Comparison of ENCODE assay signal across 8 cellular contexts in genomic region chr1:28437924-28438699, GRCh38.
DNase-seq lines count a peak whose midpoint lies in the region; ATAC-seq and TF ChIP-seq lines count a peak whose summit lies in the region.

No MANE protein-coding gene starts in this region.

- H3K27ac Mint-ChIP-seq in type B pancreatic cell, result peak overlapping the region; percentile 87

- H3K4me3 Mint-ChIP-seq in type B pancreatic cell, result peak overlapping the region; percentile 76

- H3K27me3 Mint-ChIP-seq in type B pancreatic cell, result no peaks in the 10 kb centered on the region

- DNase-seq in DMS53 treated with DMSO at 0.1 percent for 48 hours (lab: John Stamatoyannopoulos, UW; ENCODE audit: unreplicated experiment) (peak; percentile 84), SJSA1 (ENCODE audit: low read depth in 1 of 2, low spot score in 2 of 2) (peak; percentile 92 to 95), epithelial cell of prostate (ENCODE audit: low read depth, low spot score) (peak; percentile 93), midbrain (lab: John Stamatoyannopoulos, UW) (peak; percentile 13), type B pancreatic cell (ENCODE audit: extremely low spot score, unreplicated experiment) (no peak), NCI-H1930 (lab: John Stamatoyannopoulos, UW) (no peak)

- H3K36me3 Mint-ChIP-seq in type B pancreatic cell, result no peaks in the 10 kb centered on the region

- H3K4me1 ChIP-seq in SJSA1 (replicated peaks), result peaks cover 31% of the 10 kb centered on the region

- H3K9me3 ChIP-seq in SJSA1 (replicated peaks), result no peaks in the 10 kb centered on the region

- H3K9me3 Mint-ChIP-seq in type B pancreatic cell, result no peaks in the 10 kb centered on the region

- H3K4me1 Mint-ChIP-seq in type B pancreatic cell (ENCODE audit: unreplicated experiment), result peaks cover 17% of the 10 kb centered on the region

- H3K4me3 ChIP-seq in SJSA1, result peak overlapping the region; percentile 30

- H3K36me3 ChIP-seq in SJSA1, result no peaks in the 10 kb centered on the region

- H3K27ac ChIP-seq in SJSA1 (peak overlapping the region; percentile 90), epithelial cell of prostate (peak overlapping the region; percentile 80)

- peak; percentile 55 for ATAC-seq in HG02678 (IDR thresholded peaks at IDR 0.05; ENCODE audit: unreplicated experiment)
- no peak for ATAC-seq in HG03432 (IDR thresholded peaks at IDR 0.05; ENCODE audit: unreplicated experiment)

- no peaks in the 10 kb centered on the region for H3K27me3 ChIP-seq in SJSA1 (replicated peaks)

- no peak for TF ChIP-seq CTCF in type B pancreatic cell (conservative IDR thresholded peaks at IDR 0.05)

Comparison
In these comparisons a context has a peak if more than half of its experiments do, and no peak if none do; other contexts are left out.
1. DNase-seq: peak in DMS53 treated with DMSO at 0.1 percent for 48 hours (single experiment), SJSA1 (2 of 2), epithelial cell of prostate (single experiment) and midbrain (single experiment); none in type B pancreatic cell (single experiment) and NCI-H1930 (0 of 2).